ENCODE assay signal across 8 cellular contexts in genomic region chr17:6831662-6832263, GRCh38.
DNase-seq lines count a peak whose midpoint lies in the region; ATAC-seq lines count a peak whose summit lies in the region.

TSS of gene TEKT1 (minus strand) at chr17:6831729. CDS start at chr17:6830376, 1,353 bp downstream.

- H3K4me3 Mint-ChIP-seq in activated T-cell treated with anti-CD3 and anti-CD28 coated beads, Interleukin-2, amount 50 U/mL, for 24 hours = peak within 1 kb of the TSS; percentile 75

- peaks cover 68% of the 10 kb centered on the region for H3K27me3 Mint-ChIP-seq in activated T-cell treated with anti-CD3 and anti-CD28 coated beads, Interleukin-2, amount 50 U/mL, for 24 hours

- H3K9me3 Mint-ChIP-seq in activated T-cell treated with anti-CD3 and anti-CD28 coated beads, Interleukin-2, amount 50 U/mL, for 24 hours = no peaks in the 10 kb centered on the region

- H3K27me3 ChIP-seq in mucosa of rectum (ENCODE audit: control insufficient read depth in 2 of 2, insufficient read depth in 2 of 2, low read length in 2 of 2) = peaks cover 19 to 25% of the 10 kb centered on the region in 2 donors

- H3K27ac ChIP-seq in mucosa of rectum (ENCODE audit: low read depth in 2 of 2, low read length in 2 of 2) = no peak within 1 kb of the TSS

- H3K27ac Mint-ChIP-seq in activated T-cell treated with anti-CD3 and anti-CD28 coated beads, Interleukin-2, amount 50 U/mL, for 24 hours = no peak within 1 kb of the TSS

- H3K4me3 ChIP-seq in GM08714 (ENCODE audit: low read length) = peak within 1 kb of the TSS; percentile 38; the same call in 1 of the 2 replicates
- H3K4me3 ChIP-seq in mucosa of rectum (ENCODE audit: low read length in 2 of 2) = peak within 1 kb of the TSS; percentile 16 to 44

- H3K36me3 Mint-ChIP-seq in activated T-cell treated with anti-CD3 and anti-CD28 coated beads, Interleukin-2, amount 50 U/mL, for 24 hours (ENCODE audit: low read depth) = no peaks in the 10 kb centered on the region

- no peak within 1 kb of the TSS for H3K9ac ChIP-seq in mucosa of rectum (ENCODE audit: low read depth in 1 of 2, low read length in 2 of 2)

- peak; percentile 56 for DNase-seq in NCI-H2227 treated with DMSO at 0.1 percent for 48 hours (lab: John Stamatoyannopoulos, UW)
- peak; percentile 71 for DNase-seq in activated T-cell treated with anti-CD3 and anti-CD28 coated beads, Interleukin-2, amount 50 U/mL, for 24 hours
- peak; percentile 63 for DNase-seq in fibroblast of gingiva (ENCODE audit: low read depth)
- peak; percentile 52 to 57 for DNase-seq in stimulated activated CD8-positive, alpha-beta memory T cell treated with anti-CD3 and anti-CD28 coated beads, Interleukin-4, amount 100 ng/mL, for 1 hour (ENCODE audit: low read depth in 2 of 2, low spot score in 1 of 2)
- no peak for DNase-seq in NCI-H187 (lab: John Stamatoyannopoulos, UW)

- no peaks in the 10 kb centered on the region for H3K36me3 ChIP-seq in mucosa of rectum (ENCODE audit: control insufficient read depth in 2 of 2, insufficient read depth in 2 of 2, low read length in 2 of 2)

- peaks cover 0 to 2% of the 10 kb centered on the region in 2 donors for H3K4me1 ChIP-seq in mucosa of rectum (ENCODE audit: control insufficient read depth in 2 of 2, insufficient read depth in 2 of 2, low read length in 2 of 2)

- no peaks in the 10 kb centered on the region for H3K9me3 ChIP-seq in mucosa of rectum (ENCODE audit: control insufficient read depth in 2 of 2, low read length in 2 of 2)

- ATAC-seq in HG03095 (IDR thresholded peaks at IDR 0.05; ENCODE audit: unreplicated experiment) = no peak

- peaks cover 13% of the 10 kb centered on the region for H3K4me1 Mint-ChIP-seq in activated T-cell treated with anti-CD3 and anti-CD28 coated beads, Interleukin-2, amount 50 U/mL, for 24 hours (ENCODE audit: low read depth)

Comparison
In these comparisons a context has a peak if more than half of its experiments do, and no peak if none do; other contexts are left out.
1. DNase-seq: peak in NCI-H2227 treated with DMSO at 0.1 percent for 48 hours (single experiment), activated T-cell treated with anti-CD3 and anti-CD28 coated beads, Interleukin-2, amount 50 U/mL, for 24 hours (single experiment), fibroblast of gingiva (single experiment) and stimulated activated CD8-positive, alpha-beta memory T cell treated with anti-CD3 and anti-CD28 coated beads, Interleukin-4, amount 100 ng/mL, for 1 hour (2 of 2); none in NCI-H187 (0 of 2).